Comparison of ENCODE assay signal across 8 cellular contexts in the genomic region with DNA sequence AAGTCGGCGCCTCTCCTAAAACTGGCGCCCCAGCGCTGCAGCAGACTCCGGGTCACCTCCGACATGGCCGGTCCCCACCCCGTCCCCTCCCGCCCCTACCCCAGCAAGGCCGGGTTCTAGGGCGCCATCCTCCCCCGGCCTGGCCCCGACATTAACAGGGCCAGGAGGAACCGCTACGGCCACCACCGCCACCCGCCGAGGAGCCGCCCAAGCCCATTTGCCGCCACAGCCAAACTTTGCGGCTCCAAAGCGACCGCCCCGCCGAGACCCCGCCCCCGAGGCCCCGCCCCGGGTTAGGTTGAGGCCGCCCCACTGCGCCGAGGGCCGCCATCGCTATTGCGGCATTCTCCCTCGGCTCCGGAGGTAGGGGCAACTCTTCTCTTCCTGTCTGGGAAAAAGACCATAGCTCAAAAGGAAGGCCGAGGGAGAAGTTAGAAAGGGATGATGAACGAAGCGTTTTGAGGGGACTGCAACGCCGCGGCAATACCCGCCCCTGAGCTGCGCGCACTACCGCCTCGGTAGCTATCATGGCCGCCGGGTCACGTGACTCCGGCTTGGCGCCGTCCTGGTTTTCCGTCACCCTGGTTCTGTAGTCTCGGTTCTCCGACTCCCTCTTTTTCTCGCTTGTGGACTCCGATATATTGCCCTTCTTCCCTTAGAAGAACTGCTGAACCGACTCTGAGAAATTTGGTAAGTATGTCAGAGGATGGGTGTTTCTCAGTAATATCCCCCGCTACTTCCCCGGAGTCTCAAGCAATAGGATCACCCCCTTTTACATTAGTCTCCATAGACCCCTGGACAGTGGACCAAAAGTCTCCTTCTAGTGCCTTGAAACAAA. TPM values are rescaled to one million over a fixed set of nuclear protein-coding genes. Genes with fewer than 3 reads are reported as not detected.
DNase-seq lines count a peak whose midpoint lies in the region; ATAC-seq and TF ChIP-seq lines count a peak whose summit lies in the region.

A gene with protein sequence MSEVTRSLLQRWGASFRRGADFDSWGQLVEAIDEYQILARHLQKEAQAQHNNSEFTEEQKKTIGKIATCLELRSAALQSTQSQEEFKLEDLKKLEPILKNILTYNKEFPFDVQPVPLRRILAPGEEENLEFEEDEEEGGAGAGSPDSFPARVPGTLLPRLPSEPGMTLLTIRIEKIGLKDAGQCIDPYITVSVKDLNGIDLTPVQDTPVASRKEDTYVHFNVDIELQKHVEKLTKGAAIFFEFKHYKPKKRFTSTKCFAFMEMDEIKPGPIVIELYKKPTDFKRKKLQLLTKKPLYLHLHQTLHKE (minus strand): TSS at position 239 of the 838 bp plus-strand sequence. CDS start 174 bp downstream, at position 65.
A gene with protein sequence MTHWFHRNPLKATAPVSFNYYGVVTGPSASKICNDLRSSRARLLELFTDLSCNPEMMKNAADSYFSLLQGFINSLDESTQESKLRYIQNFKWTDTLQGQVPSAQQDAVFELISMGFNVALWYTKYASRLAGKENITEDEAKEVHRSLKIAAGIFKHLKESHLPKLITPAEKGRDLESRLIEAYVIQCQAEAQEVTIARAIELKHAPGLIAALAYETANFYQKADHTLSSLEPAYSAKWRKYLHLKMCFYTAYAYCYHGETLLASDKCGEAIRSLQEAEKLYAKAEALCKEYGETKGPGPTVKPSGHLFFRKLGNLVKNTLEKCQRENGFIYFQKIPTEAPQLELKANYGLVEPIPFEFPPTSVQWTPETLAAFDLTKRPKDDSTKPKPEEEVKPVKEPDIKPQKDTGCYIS (plus strand): TSS at position 312 of the 838 bp plus-strand sequence. CDS start 3,136 bp downstream, outside the sequence.

- peak within 1 kb of the TSS; percentile 99 to 100 (median 100) for H3K27ac Mint-ChIP-seq in naive thymus-derived CD8-positive, alpha-beta T cell

- peak within 1 kb of the TSS; percentile 78 for H3K4me3 ChIP-seq in LNCaP clone FGC (ENCODE audit: low read depth, low read length)

- peaks cover 8 to 24% (median 14%) of the 10 kb centered on the region in 3 donors for H3K36me3 Mint-ChIP-seq in naive thymus-derived CD8-positive, alpha-beta T cell

- peaks cover 11 to 61% (median 52%) of the 10 kb centered on the region in 4 donors for H3K4me1 Mint-ChIP-seq in naive thymus-derived CD8-positive, alpha-beta T cell

- peak within 1 kb of the TSS; percentile 96 to 100 (median 97) for H3K4me3 Mint-ChIP-seq in naive thymus-derived CD8-positive, alpha-beta T cell

- POLR2A ChIA-PET in naive thymus-derived CD8-positive, alpha-beta T cell (lab: Charles Lee): interaction anchor here (0.7 to 2.3 kb wide), 24 partner anchors 9 to 1722 kb away, joined by 3 to 55 read pairs (median 5); a partner anchor contains a TSS

- TF ChIP-seq CTCF in LNCaP clone FGC (IDR thresholded peaks at IDR 0.05; ENCODE audit: control insufficient read depth, extremely low read depth, insufficient read depth): no peak

- H3K27me3 Mint-ChIP-seq in naive thymus-derived CD8-positive, alpha-beta T cell: no peaks in the 10 kb centered on the region

- DNase-seq in Daoy (ENCODE audit: low read depth): peak; percentile 93
- DNase-seq in H4 (ENCODE audit: low spot score): peak; percentile 70
- no peak for DNase-seq in LNCaP clone FGC (ENCODE audit: low read depth)
- DNase-seq in RPMI8226: peak; percentile 94
- peak; percentile 93 to 96 for DNase-seq in activated T-helper 1 cell treated with anti-CD3 and anti-CD28 coated beads, Interleukin-2, amount 50 U/mL, for 16 hours (ENCODE audit: low read depth in 1 of 2, low spot score in 1 of 2)
- DNase-seq in fibroblast of gingiva (ENCODE audit: low read depth): peak; percentile 84
- DNase-seq in naive thymus-derived CD8-positive, alpha-beta T cell: peak; percentile 84 to 99 (median 95)
- DNase-seq in stimulated activated naive CD4-positive, alpha-beta T cell (lab: John Stamatoyannopoulos, UW): peak; percentile 86 to 97 (median 92)

- peak; percentile 72 to 74 for ATAC-seq in naive thymus-derived CD8-positive, alpha-beta T cell

- H3K9me3 Mint-ChIP-seq in naive thymus-derived CD8-positive, alpha-beta T cell: no peaks in the 10 kb centered on the region

RNA-seq across cellular contexts. Expression of the first gene that starts in this region (rescaled TPM):
- 25.8 and 29.9 TPM in 2 replicates for total RNA-seq in Daoy (2014; rRNA removed; shearing (Covaris generic))
- 20.1 and 25.5 TPM in 2 replicates for total RNA-seq in H4 (2014; rRNA removed; shearing (Covaris generic))
- 10 to 100 TPM; 62.8 to 62.9 TPM for total RNA-seq in naive thymus-derived CD8-positive, alpha-beta T cell
- polyA plus RNA-seq in naive thymus-derived CD8-positive, alpha-beta T cell: 10 to 100 TPM; 23.0 to 25.1 (median 23.7) TPM

RNA-seq across cellular contexts. Expression of the second gene that starts in this region (rescaled TPM):
- total RNA-seq in Daoy (2014; rRNA removed; shearing (Covaris generic)): 59.6 and 59.8 TPM in 2 replicates
- 58.3 and 61.2 TPM in 2 replicates for total RNA-seq in H4 (2014; rRNA removed; shearing (Covaris generic))
- 10 to 100 TPM; 51.3 to 53.3 TPM for total RNA-seq in naive thymus-derived CD8-positive, alpha-beta T cell
- 10 to 100 TPM in 1 of 3 donors, 1 to 10 TPM in 2; 8.6 to 10.2 (median 9.2) TPM for polyA plus RNA-seq in naive thymus-derived CD8-positive, alpha-beta T cell
